ENCODE assay signal across 27 cellular contexts in genomic region chr4:108120789-108121188, GRCh38. TPM values are rescaled to one million over a fixed set of nuclear protein-coding genes. Genes with fewer than 3 reads are reported as not detected.
A peak's percentile ranks its signal among the peaks of the same experiment; 100 is the strongest.
DNase-seq lines count a peak whose midpoint lies in the region; ATAC-seq lines count a peak whose summit lies in the region.
"Had no signal": no experiment of that assay in that cellular context is flagged by ENCODE, and none has a peak within 500 bp of the region (broad histone marks: within the 10 kb centered on the region; RNA-seq: fewer than 3 reads in every experiment).

No MANE protein-coding gene starts in this region.

- POLR2A ChIA-PET in activated naive CD8-positive, alpha-beta T cell treated with anti-CD3 and anti-CD28 coated beads, Interleukin-2, amount 10 ng/mL, durations not matched to agents 7 days and 5 days (lab: Charles Lee): interaction anchor here (0.8 to 6.6 kb wide), 4 partner anchors 12 to 36 kb away, joined by 4 to 39 read pairs (median 6); no protein-coding TSS in a partner anchor

- H3K27ac Mint-ChIP-seq in T-helper 1 cell treated with Interleukin-12 subunit alpha and Interleukin-12 subunit beta and Interleukin-4 antibody, amounts not matched to agents 30 μg/mL and 1 μg/mL, for 36 hours: peak overlapping the region; percentile 34
- H3K27ac Mint-ChIP-seq in stimulated activated naive CD8-positive, alpha-beta T cell treated with anti-CD3 and anti-CD28 coated beads, Interleukin-15, Interleukin-2, amounts not matched to agents 100 ng/mL and 50 ng/mL, for 24 hours: peak overlapping the region; percentile 67
- H3K27ac Mint-ChIP-seq in activated naive CD8-positive, alpha-beta T cell treated with anti-CD3 and anti-CD28 coated beads, Interleukin-2, amount 10 ng/mL, durations not matched to agents 7 days and 5 days: peak overlapping the region; percentile 74
- H3K27ac Mint-ChIP-seq: endodermal cell had no signal

- no peak for ATAC-seq in stimulated activated naive CD8-positive, alpha-beta T cell treated with anti-CD3 and anti-CD28 coated beads, Interleukin-15, Interleukin-2, amounts not matched to agents 100 U/mL and 50 U/mL, for 24 hours
- no peak for ATAC-seq in activated naive CD8-positive, alpha-beta T cell treated with anti-CD3 and anti-CD28 coated beads, Interleukin-2, amount 10 ng/mL, durations not matched to agents 7 days and 5 days (ENCODE audit: low read depth)
- no peak for ATAC-seq in HG03108 (IDR thresholded peaks at IDR 0.05; ENCODE audit: unreplicated experiment)
- ATAC-seq in HG03439 (IDR thresholded peaks at IDR 0.05; ENCODE audit: unreplicated experiment): no peak
- no peak for ATAC-seq in GM21381 (IDR thresholded peaks at IDR 0.05; ENCODE audit: unreplicated experiment)
- ATAC-seq: activated CD4-positive, CD25-positive, alpha-beta regulatory T cell treated with anti-CD3 and anti-CD28 coated beads, Interleukin-2, amount 50 U/mL, for 24 hours; body of pancreas; left colon; mucosa of descending colon had no signal

- no peaks in the 10 kb centered on the region for H3K9me3 Mint-ChIP-seq in T-helper 1 cell treated with Interleukin-12 subunit alpha and Interleukin-12 subunit beta and Interleukin-4 antibody, amounts not matched to agents 30 μg/mL and 1 μg/mL, for 36 hours
- no peaks in the 10 kb centered on the region for H3K9me3 Mint-ChIP-seq in stimulated activated naive CD8-positive, alpha-beta T cell treated with anti-CD3 and anti-CD28 coated beads, Interleukin-15, Interleukin-2, amounts not matched to agents 100 ng/mL and 50 ng/mL, for 24 hours
- H3K9me3 Mint-ChIP-seq in activated naive CD8-positive, alpha-beta T cell treated with anti-CD3 and anti-CD28 coated beads, Interleukin-2, amount 10 ng/mL, durations not matched to agents 7 days and 5 days: no peaks in the 10 kb centered on the region
- H3K9me3 Mint-ChIP-seq: endodermal cell had no signal

- peaks cover 36% of the 10 kb centered on the region for H3K36me3 Mint-ChIP-seq in T-helper 1 cell treated with Interleukin-12 subunit alpha and Interleukin-12 subunit beta and Interleukin-4 antibody, amounts not matched to agents 30 μg/mL and 1 μg/mL, for 36 hours (ENCODE audit: low read depth)
- H3K36me3 Mint-ChIP-seq in stimulated activated naive CD8-positive, alpha-beta T cell treated with anti-CD3 and anti-CD28 coated beads, Interleukin-15, Interleukin-2, amounts not matched to agents 100 ng/mL and 50 ng/mL, for 24 hours (ENCODE audit: low read depth): peaks cover 13% of the 10 kb centered on the region
- H3K36me3 Mint-ChIP-seq in activated naive CD8-positive, alpha-beta T cell treated with anti-CD3 and anti-CD28 coated beads, Interleukin-2, amount 10 ng/mL, durations not matched to agents 7 days and 5 days: peaks cover 40% of the 10 kb centered on the region

- H3K4me1 Mint-ChIP-seq in T-helper 1 cell treated with Interleukin-12 subunit alpha and Interleukin-12 subunit beta and Interleukin-4 antibody, amounts not matched to agents 30 μg/mL and 1 μg/mL, for 36 hours (ENCODE audit: low read depth): peaks cover 62% of the 10 kb centered on the region
- peaks cover 91% of the 10 kb centered on the region for H3K4me1 Mint-ChIP-seq in stimulated activated naive CD8-positive, alpha-beta T cell treated with anti-CD3 and anti-CD28 coated beads, Interleukin-15, Interleukin-2, amounts not matched to agents 100 ng/mL and 50 ng/mL, for 24 hours (ENCODE audit: low read depth)
- H3K4me1 Mint-ChIP-seq in activated naive CD8-positive, alpha-beta T cell treated with anti-CD3 and anti-CD28 coated beads, Interleukin-2, amount 10 ng/mL, durations not matched to agents 7 days and 5 days: peaks cover 63% of the 10 kb centered on the region

- no peaks in the 10 kb centered on the region for H3K27me3 Mint-ChIP-seq in T-helper 1 cell treated with Interleukin-12 subunit alpha and Interleukin-12 subunit beta and Interleukin-4 antibody, amounts not matched to agents 30 μg/mL and 1 μg/mL, for 36 hours (ENCODE audit: low read depth)
- no peaks in the 10 kb centered on the region for H3K27me3 Mint-ChIP-seq in stimulated activated naive CD8-positive, alpha-beta T cell treated with anti-CD3 and anti-CD28 coated beads, Interleukin-15, Interleukin-2, amounts not matched to agents 100 ng/mL and 50 ng/mL, for 24 hours
- H3K27me3 Mint-ChIP-seq in activated naive CD8-positive, alpha-beta T cell treated with anti-CD3 and anti-CD28 coated beads, Interleukin-2, amount 10 ng/mL, durations not matched to agents 7 days and 5 days: no peaks in the 10 kb centered on the region

- DNase-seq in T-helper 1 cell: no peak
- DNase-seq in stimulated activated naive CD8-positive, alpha-beta T cell treated with anti-CD3 and anti-CD28 coated beads, Interleukin-15, Interleukin-2, amounts not matched to agents 100 U/mL and 50 U/mL, for 24 hours: no peak
- no peak for DNase-seq in activated naive CD8-positive, alpha-beta T cell treated with anti-CD3 and anti-CD28 coated beads, Interleukin-2, amount 10 ng/mL, durations not matched to agents 7 days and 5 days
- DNase-seq: body of pancreas; C1 segment of cervical spinal cord; Calu3; cerebellar nuclear complex; dermis blood vessel endothelial cell; DND-41; endodermal cell; GF-D8; left colon; mucosa of descending colon; NCI-H1092; NCI-H1694; NCI-H446 treated with DMSO at 0.1 percent for 48 hours; NCI-H82; RPMI8226; stimulated activated CD4-positive, alpha-beta T cell treated with anti-CD3 and anti-CD28 coated beads, Interleukin-4, amount 100 ng/mL, for 4 hours; substantia nigra; upper lobe of left lung had no signal

- no peak overlapping the region for H3K4me3 Mint-ChIP-seq in T-helper 1 cell treated with Interleukin-12 subunit alpha and Interleukin-12 subunit beta and Interleukin-4 antibody, amounts not matched to agents 30 μg/mL and 1 μg/mL, for 36 hours
- H3K4me3 Mint-ChIP-seq in stimulated activated naive CD8-positive, alpha-beta T cell treated with anti-CD3 and anti-CD28 coated beads, Interleukin-15, Interleukin-2, amounts not matched to agents 100 ng/mL and 50 ng/mL, for 24 hours: peak overlapping the region; percentile 33
- H3K4me3 Mint-ChIP-seq in activated naive CD8-positive, alpha-beta T cell treated with anti-CD3 and anti-CD28 coated beads, Interleukin-2, amount 10 ng/mL, durations not matched to agents 7 days and 5 days: peak overlapping the region; percentile 56
- H3K4me3 Mint-ChIP-seq: endodermal cell had no signal

RNA-seq across cellular contexts. Expression of gene LEF1, which starts 47.9 kb away (rescaled TPM):
- total RNA-seq in activated naive CD8-positive, alpha-beta T cell treated with anti-CD3 and anti-CD28 coated beads, Interleukin-2, amount 10 ng/mL, durations not matched to agents 7 days and 5 days: 100 to 1,000 TPM; 281 to 309 TPM
- total RNA-seq: Calu3 had no signal
